ENCODE assay signal across 1 cellular context in genomic region chr1:24970926-24971530, GRCh38.
TF ChIP-seq lines count a peak whose summit lies in the region.

No MANE protein-coding gene starts in this region.

TF ChIP-seq in K562, 482 proteins besides CTCF, POLR2A, EP300 and RAD21:
- TF ChIP-seq CTCFL (IDR thresholded peaks at IDR 0.05; ENCODE audit: borderline replicate concordance, insufficient read depth, low read depth, low read length, poor library complexity, severe bottlenecking): no peak
- TF ChIP-seq, protein P1, sequence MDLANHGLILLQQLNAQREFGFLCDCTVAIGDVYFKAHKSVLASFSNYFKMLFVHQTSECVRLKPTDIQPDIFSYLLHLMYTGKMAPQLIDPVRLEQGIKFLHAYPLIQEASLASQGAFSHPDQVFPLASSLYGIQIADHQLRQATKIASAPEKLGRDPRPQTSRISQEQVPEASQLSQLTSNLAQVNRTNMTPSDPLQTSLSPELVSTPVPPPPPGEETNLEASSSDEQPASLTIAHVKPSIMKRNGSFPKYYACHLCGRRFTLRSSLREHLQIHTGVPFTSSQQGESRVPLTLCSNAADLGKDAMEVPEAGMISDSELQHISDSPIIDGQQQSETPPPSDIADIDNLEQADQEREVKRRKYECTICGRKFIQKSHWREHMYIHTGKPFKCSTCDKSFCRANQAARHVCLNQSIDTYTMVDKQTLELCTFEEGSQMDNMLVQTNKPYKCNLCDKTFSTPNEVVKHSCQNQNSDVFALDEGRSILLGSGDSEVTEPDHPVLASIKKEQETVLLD (IDR thresholded peaks at IDR 0.05): no peak
- TF ChIP-seq MCM3 (IDR thresholded peaks at IDR 0.05): peak; percentile 36; the same call in 1 of the 2 replicates
- no peak for TF ChIP-seq ZFPM2 (CRISPR knock-in tag; IDR thresholded peaks at IDR 0.05)
- no peak for TF ChIP-seq ZNF174 (CRISPR knock-in tag; IDR thresholded peaks at IDR 0.05)
- TF ChIP-seq PML (IDR thresholded peaks at IDR 0.05; ENCODE audit: low read length): no peak
- TF ChIP-seq ZNF695 (CRISPR knock-in tag; IDR thresholded peaks at IDR 0.05): no peak
- no peak for TF ChIP-seq ZBTB9 (CRISPR knock-in tag; IDR thresholded peaks at IDR 0.05)
- TF ChIP-seq EGR1 (conservative IDR thresholded peaks at IDR 0.05): peak; percentile 35; the same call in 1 of the 2 replicates
- TF ChIP-seq CEBPZ (IDR thresholded peaks at IDR 0.05; ENCODE audit: borderline replicate concordance, low read depth, low read length): no peak
- TF ChIP-seq ZBTB33 (CRISPR knock-in tag; IDR thresholded peaks at IDR 0.05): no peak
- no peak for TF ChIP-seq DNMT1 (IDR thresholded peaks at IDR 0.05)
- TF ChIP-seq, protein P2, sequence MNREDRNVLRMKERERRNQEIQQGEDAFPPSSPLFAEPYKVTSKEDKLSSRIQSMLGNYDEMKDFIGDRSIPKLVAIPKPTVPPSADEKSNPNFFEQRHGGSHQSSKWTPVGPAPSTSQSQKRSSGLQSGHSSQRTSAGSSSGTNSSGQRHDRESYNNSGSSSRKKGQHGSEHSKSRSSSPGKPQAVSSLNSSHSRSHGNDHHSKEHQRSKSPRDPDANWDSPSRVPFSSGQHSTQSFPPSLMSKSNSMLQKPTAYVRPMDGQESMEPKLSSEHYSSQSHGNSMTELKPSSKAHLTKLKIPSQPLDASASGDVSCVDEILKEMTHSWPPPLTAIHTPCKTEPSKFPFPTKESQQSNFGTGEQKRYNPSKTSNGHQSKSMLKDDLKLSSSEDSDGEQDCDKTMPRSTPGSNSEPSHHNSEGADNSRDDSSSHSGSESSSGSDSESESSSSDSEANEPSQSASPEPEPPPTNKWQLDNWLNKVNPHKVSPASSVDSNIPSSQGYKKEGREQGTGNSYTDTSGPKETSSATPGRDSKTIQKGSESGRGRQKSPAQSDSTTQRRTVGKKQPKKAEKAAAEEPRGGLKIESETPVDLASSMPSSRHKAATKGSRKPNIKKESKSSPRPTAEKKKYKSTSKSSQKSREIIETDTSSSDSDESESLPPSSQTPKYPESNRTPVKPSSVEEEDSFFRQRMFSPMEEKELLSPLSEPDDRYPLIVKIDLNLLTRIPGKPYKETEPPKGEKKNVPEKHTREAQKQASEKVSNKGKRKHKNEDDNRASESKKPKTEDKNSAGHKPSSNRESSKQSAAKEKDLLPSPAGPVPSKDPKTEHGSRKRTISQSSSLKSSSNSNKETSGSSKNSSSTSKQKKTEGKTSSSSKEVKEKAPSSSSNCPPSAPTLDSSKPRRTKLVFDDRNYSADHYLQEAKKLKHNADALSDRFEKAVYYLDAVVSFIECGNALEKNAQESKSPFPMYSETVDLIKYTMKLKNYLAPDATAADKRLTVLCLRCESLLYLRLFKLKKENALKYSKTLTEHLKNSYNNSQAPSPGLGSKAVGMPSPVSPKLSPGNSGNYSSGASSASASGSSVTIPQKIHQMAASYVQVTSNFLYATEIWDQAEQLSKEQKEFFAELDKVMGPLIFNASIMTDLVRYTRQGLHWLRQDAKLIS (CRISPR knock-in tag; IDR thresholded peaks at IDR 0.05): no peak
- no peak for TF ChIP-seq CBX3 (IDR thresholded peaks at IDR 0.05; ENCODE audit: borderline replicate concordance in 1 of 2, low read length in 2 of 2)
- TF ChIP-seq NR4A1 (CRISPR knock-in tag; IDR thresholded peaks at IDR 0.05): no peak
- no peak for TF ChIP-seq NR4A1 (tag; IDR thresholded peaks at IDR 0.05)
- peak; percentile 8; the same call in 1 of the 2 replicates for TF ChIP-seq NFIC (IDR thresholded peaks at IDR 0.05)
- no peak for TF ChIP-seq U2AF1 (optimal IDR thresholded peaks at IDR 0.05; ENCODE audit: low read depth, low read length)
- no peak for TF ChIP-seq FOXJ3 (CRISPR knock-in tag; IDR thresholded peaks at IDR 0.05)
- TF ChIP-seq, protein P3, sequence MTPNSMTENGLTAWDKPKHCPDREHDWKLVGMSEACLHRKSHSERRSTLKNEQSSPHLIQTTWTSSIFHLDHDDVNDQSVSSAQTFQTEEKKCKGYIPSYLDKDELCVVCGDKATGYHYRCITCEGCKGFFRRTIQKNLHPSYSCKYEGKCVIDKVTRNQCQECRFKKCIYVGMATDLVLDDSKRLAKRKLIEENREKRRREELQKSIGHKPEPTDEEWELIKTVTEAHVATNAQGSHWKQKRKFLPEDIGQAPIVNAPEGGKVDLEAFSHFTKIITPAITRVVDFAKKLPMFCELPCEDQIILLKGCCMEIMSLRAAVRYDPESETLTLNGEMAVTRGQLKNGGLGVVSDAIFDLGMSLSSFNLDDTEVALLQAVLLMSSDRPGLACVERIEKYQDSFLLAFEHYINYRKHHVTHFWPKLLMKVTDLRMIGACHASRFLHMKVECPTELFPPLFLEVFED (CRISPR knock-in tag; conservative IDR thresholded peaks at IDR 0.05): no peak
- TF ChIP-seq ZNF121 (CRISPR knock-in tag; conservative IDR thresholded peaks at IDR 0.05): no peak
- no peak for TF ChIP-seq ZNF589 (CRISPR knock-in tag; IDR thresholded peaks at IDR 0.05; ENCODE audit: low read depth)
- no peak for TF ChIP-seq PTTG1 (tag; IDR thresholded peaks at IDR 0.05; ENCODE audit: low read depth)
- no peak for TF ChIP-seq OTX1 (CRISPR knock-in tag; IDR thresholded peaks at IDR 0.05)
- no peak for TF ChIP-seq HNRNPUL1 (IDR thresholded peaks at IDR 0.05; ENCODE audit: low read length)
- no peak for TF ChIP-seq SRSF1 (IDR thresholded peaks at IDR 0.05; ENCODE audit: low read depth, low read length)
- no peak for TF ChIP-seq JUND (IDR thresholded peaks at IDR 0.05; ENCODE audit: borderline replicate concordance, low read depth, low read length)
- no peak for TF ChIP-seq JUND (tag; IDR thresholded peaks at IDR 0.05; ENCODE audit: borderline replicate concordance, low read depth, low read length)
- TF ChIP-seq TSC22D4 (tag; IDR thresholded peaks at IDR 0.05): peak; percentile 92; the same call in 1 of the 2 replicates
- no peak for TF ChIP-seq U2AF2 (optimal IDR thresholded peaks at IDR 0.05; ENCODE audit: low read depth, low read length)
